ENCODE assay signal across 13 cellular contexts in the genomic region with DNA sequence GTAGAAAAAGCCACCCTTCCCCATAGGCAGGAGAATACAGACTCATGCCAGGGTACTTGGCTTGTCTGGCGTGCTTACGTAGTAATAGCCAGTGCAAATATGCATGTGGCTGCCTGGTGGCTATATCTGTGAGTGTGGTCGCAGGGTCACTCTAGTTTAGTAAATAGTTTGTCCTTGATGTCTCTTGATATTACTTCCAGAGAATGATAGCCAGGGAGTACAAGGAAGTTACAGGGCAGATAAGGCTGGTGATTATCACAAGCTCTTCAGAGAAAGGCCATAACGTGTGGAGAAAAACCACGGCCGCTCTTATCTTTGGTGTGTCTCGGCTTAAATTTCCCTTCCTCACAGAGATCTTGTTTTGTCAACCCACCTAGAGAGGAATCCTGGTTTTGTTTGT. TPM values are rescaled to one million over a fixed set of nuclear protein-coding genes. Genes with fewer than 3 reads are reported as not detected.
DNase-seq lines count a peak whose midpoint lies in the region; ATAC-seq and TF ChIP-seq lines count a peak whose summit lies in the region.
"Had no signal": no experiment of that assay in that cellular context is flagged by ENCODE, and none has a peak within 500 bp of the region (broad histone marks: within the 10 kb centered on the region; RNA-seq: fewer than 3 reads in every experiment).

No MANE protein-coding gene starts in this region.

- no peak overlapping the region for H2AK5ac ChIP-seq in trophoblast cell (ENCODE audit: low read length)

- H3K9ac ChIP-seq in iPS-15b (ENCODE audit: low read depth, low read length) (peak overlapping the region; percentile 48), trophoblast cell (ENCODE audit: low read length) (no peak overlapping the region)

- no peak overlapping the region for H3K18ac ChIP-seq in trophoblast cell (ENCODE audit: low read length)

- no peak overlapping the region for H2AFZ ChIP-seq in trophoblast cell (ENCODE audit: insufficient read depth, low read length, poor library complexity)

- WGBS in trophoblast cell (ENCODE audit: extremely low coverage, insufficient coverage, insufficient read length), result no CpG with 5 or more reads among the region's 7 CpGs

- CTCF ChIA-PET in WTC11 (lab: Charles Lee), result interaction anchor here (0.6 kb wide), 1 partner anchor 70 kb away, joined by 3 read pairs; no protein-coding TSS in a partner anchor

- no peak overlapping the region for H3K4me3 Mint-ChIP-seq in WTC11
- H3K4me3 Mint-ChIP-seq: HFFc6 had no signal

- peak overlapping the region; percentile 73 for H2BK5ac ChIP-seq in trophoblast cell (ENCODE audit: low read depth, low read length, poor library complexity)

- peaks cover 2% of the 10 kb centered on the region for H3K79me2 ChIP-seq in trophoblast cell (ENCODE audit: control insufficient read depth, insufficient read depth, low read length, poor library complexity)

- H3K27ac Mint-ChIP-seq in WTC11, result peak overlapping the region; percentile 64
- H3K27ac Mint-ChIP-seq: HFFc6 had no signal

- no peak overlapping the region for H3K27ac ChIP-seq in trophoblast cell (ENCODE audit: low read depth, low read length)
- H3K27ac ChIP-seq: C4-2B had no signal

- H3K4me2 ChIP-seq in trophoblast cell (ENCODE audit: low read length), result no peak overlapping the region

- peak overlapping the region; percentile 44 for H3K4ac ChIP-seq in trophoblast cell (ENCODE audit: low read depth, low read length)

- peak overlapping the region; percentile 76 for H2BK120ac ChIP-seq in trophoblast cell (ENCODE audit: insufficient read depth, low read length, poor library complexity)

- peaks cover 4% of the 10 kb centered on the region for H3K36me3 Mint-ChIP-seq in WTC11

- peaks cover 8% of the 10 kb centered on the region for H3K79me1 ChIP-seq in trophoblast cell (ENCODE audit: low read length)

- H3K4me3 ChIP-seq in iPS-15b (ENCODE audit: low read depth, low read length), result no peak overlapping the region
- H3K4me3 ChIP-seq in trophoblast cell (ENCODE audit: low read depth, low read length), result no peak overlapping the region

- peak; percentile 33 for DNase-seq in KBM-7
- DNase-seq in WTC11 (ENCODE audit: low spot score), result no peak
- DNase-seq in trophoblast cell, result no peak
- no peak for DNase-seq in activated gamma-delta T cell (lab: John Stamatoyannopoulos, UW)
- DNase-seq in NCI-H226, result no peak
- DNase-seq: COR-L47; HFFc6; NCI-H187 treated with DMSO at 0.1 percent for 48 hours; NCI-H69; NK-92 treated with Interleukin-12 subunit alpha and Interleukin-12 subunit beta, amount 100 ng/mL, for 24 hours had no signal

- peak overlapping the region; percentile 58 for H3K14ac ChIP-seq in trophoblast cell (ENCODE audit: low read length)

- H4K8ac ChIP-seq in trophoblast cell (ENCODE audit: low read depth, low read length), result peak overlapping the region; percentile 51

- no peaks in the 10 kb centered on the region for H3K36me3 ChIP-seq in iPS-15b (ENCODE audit: control insufficient read depth, insufficient read depth, low read length)
- no peaks in the 10 kb centered on the region for H3K36me3 ChIP-seq in trophoblast cell (ENCODE audit: control insufficient read depth in 1 of 2, insufficient read depth in 2 of 2, low read length in 2 of 2)

- no peak for ATAC-seq in WTC11
- no peak for ATAC-seq in HG02973 (IDR thresholded peaks at IDR 0.05; ENCODE audit: unreplicated experiment)

- H3K9me3 ChIP-seq in iPS-15b (ENCODE audit: control insufficient read depth, insufficient read depth, low read length) (no peaks in the 10 kb centered on the region), trophoblast cell (ENCODE audit: insufficient read depth, low read depth, low read length) (no peaks in the 10 kb centered on the region)

- H3K9me3 Mint-ChIP-seq in WTC11, result no peaks in the 10 kb centered on the region
- H3K9me3 Mint-ChIP-seq: HFFc6 had no signal

- peak overlapping the region; percentile 69 for H2BK12ac ChIP-seq in trophoblast cell (ENCODE audit: low read length)

- peak overlapping the region; percentile 54 for H4K91ac ChIP-seq in trophoblast cell (ENCODE audit: low read depth, low read length)

- no peak overlapping the region for H4K12ac ChIP-seq in trophoblast cell (ENCODE audit: low read depth, low read length)

- no peak overlapping the region for H3K23ac ChIP-seq in trophoblast cell (ENCODE audit: low read length)

- TF ChIP-seq CTCF in WTC11 (IDR thresholded peaks at IDR 0.05), result no peak

- H3K27me3 ChIP-seq in iPS-15b (ENCODE audit: control insufficient read depth, insufficient read depth, low read length), result no peaks in the 10 kb centered on the region
- H3K27me3 ChIP-seq in trophoblast cell (ENCODE audit: insufficient read depth, low read length), result no peaks in the 10 kb centered on the region

- no peaks in the 10 kb centered on the region for H3K27me3 Mint-ChIP-seq in WTC11 (ENCODE audit: low read depth)

- POLR2A ChIA-PET in WTC11 (lab: Charles Lee), result no interaction called here

- peaks cover 82% of the 10 kb centered on the region for H3K4me1 Mint-ChIP-seq in WTC11

- H3K4me1 ChIP-seq in iPS-15b (ENCODE audit: control insufficient read depth, insufficient read depth, low read length) (peaks cover 17% of the 10 kb centered on the region), trophoblast cell (ENCODE audit: control insufficient read depth in 1 of 2, insufficient read depth in 2 of 2, low read length in 2 of 2) (peaks cover 5 to 11% of the 10 kb centered on the region in 2 experiments)

- in situ Hi-C loops in KBM-7 (cut with MboI; ENCODE audit: low pct_unique_long_range_greater_than_20kb, low sequenced_read_pairs), result no loop called here

TF ChIP-seq in WTC11, 78 proteins besides CTCF, POLR2A, EP300 and RAD21 (continues in another document):
- no peak for TF ChIP-seq ATF3 (CRISPR knock-in tag; conservative IDR thresholded peaks at IDR 0.05)
- TF ChIP-seq, protein P1, sequence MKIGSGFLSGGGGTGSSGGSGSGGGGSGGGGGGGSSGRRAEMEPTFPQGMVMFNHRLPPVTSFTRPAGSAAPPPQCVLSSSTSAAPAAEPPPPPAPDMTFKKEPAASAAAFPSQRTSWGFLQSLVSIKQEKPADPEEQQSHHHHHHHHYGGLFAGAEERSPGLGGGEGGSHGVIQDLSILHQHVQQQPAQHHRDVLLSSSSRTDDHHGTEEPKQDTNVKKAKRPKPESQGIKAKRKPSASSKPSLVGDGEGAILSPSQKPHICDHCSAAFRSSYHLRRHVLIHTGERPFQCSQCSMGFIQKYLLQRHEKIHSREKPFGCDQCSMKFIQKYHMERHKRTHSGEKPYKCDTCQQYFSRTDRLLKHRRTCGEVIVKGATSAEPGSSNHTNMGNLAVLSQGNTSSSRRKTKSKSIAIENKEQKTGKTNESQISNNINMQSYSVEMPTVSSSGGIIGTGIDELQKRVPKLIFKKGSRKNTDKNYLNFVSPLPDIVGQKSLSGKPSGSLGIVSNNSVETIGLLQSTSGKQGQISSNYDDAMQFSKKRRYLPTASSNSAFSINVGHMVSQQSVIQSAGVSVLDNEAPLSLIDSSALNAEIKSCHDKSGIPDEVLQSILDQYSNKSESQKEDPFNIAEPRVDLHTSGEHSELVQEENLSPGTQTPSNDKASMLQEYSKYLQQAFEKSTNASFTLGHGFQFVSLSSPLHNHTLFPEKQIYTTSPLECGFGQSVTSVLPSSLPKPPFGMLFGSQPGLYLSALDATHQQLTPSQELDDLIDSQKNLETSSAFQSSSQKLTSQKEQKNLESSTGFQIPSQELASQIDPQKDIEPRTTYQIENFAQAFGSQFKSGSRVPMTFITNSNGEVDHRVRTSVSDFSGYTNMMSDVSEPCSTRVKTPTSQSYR (CRISPR knock-in tag; IDR thresholded peaks at IDR 0.05), result no peak
- TF ChIP-seq, protein P2, sequence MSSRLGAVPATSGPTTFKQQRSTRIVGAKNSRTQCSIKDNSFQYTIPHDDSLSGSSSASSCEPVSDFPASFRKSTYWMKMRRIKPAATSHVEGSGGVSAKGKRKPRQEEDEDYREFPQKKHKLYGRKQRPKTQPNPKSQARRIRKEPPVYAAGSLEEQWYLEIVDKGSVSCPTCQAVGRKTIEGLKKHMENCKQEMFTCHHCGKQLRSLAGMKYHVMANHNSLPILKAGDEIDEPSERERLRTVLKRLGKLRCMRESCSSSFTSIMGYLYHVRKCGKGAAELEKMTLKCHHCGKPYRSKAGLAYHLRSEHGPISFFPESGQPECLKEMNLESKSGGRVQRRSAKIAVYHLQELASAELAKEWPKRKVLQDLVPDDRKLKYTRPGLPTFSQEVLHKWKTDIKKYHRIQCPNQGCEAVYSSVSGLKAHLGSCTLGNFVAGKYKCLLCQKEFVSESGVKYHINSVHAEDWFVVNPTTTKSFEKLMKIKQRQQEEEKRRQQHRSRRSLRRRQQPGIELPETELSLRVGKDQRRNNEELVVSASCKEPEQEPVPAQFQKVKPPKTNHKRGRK (CRISPR knock-in tag; IDR thresholded peaks at IDR 0.05; ENCODE audit: borderline replicate concordance), result no peak
- no peak for TF ChIP-seq OVOL2 (CRISPR knock-in tag; IDR thresholded peaks at IDR 0.05; ENCODE audit: borderline replicate concordance)
- TF ChIP-seq, protein P3, sequence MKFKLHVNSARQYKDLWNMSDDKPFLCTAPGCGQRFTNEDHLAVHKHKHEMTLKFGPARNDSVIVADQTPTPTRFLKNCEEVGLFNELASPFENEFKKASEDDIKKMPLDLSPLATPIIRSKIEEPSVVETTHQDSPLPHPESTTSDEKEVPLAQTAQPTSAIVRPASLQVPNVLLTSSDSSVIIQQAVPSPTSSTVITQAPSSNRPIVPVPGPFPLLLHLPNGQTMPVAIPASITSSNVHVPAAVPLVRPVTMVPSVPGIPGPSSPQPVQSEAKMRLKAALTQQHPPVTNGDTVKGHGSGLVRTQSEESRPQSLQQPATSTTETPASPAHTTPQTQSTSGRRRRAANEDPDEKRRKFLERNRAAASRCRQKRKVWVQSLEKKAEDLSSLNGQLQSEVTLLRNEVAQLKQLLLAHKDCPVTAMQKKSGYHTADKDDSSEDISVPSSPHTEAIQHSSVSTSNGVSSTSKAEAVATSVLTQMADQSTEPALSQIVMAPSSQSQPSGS (CRISPR knock-in tag; IDR thresholded peaks at IDR 0.05; ENCODE audit: borderline replicate concordance, low read depth), result no peak
- no peak for TF ChIP-seq MAX (CRISPR knock-in tag; IDR thresholded peaks at IDR 0.05)

RNA-seq across cellular contexts. Expression of gene SLC39A10, which starts 54.3 kb away (rescaled TPM):
- total RNA-seq in WTC11 (2021), result 141 to 167 TPM (median 144 TPM) in 3 replicates
- 87.0 and 87.1 TPM in 2 replicates for polyA plus RNA-seq in trophoblast cell (2013)
